8 cellular contexts compared by ENCODE assay signal in genomic region chr11:83766932-83767331, GRCh38.
"Had no signal": no experiment of that assay in that cellular context is flagged by ENCODE, and none has a peak within 500 bp of the region (broad histone marks: within the 10 kb centered on the region; RNA-seq: fewer than 3 reads in every experiment).

No MANE protein-coding gene starts in this region.

- H3K9ac ChIP-seq: GM23248 had no signal

- DNase-seq: GM23248, GOT3, H7, HFFc6, KG1 had no signal

- ATAC-seq: HCT116 had no signal

- H3K36me3 ChIP-seq: HAP-1 had no signal

- H3K9me3 ChIP-seq: HAP-1 had no signal

- H3K27ac ChIP-seq: GM23248, HL-60 had no signal

- H3K4me3 ChIP-seq: GM23248, HAP-1 had no signal

- H3K4me1 ChIP-seq: HAP-1 had no signal

- H2AFZ ChIP-seq: GM23248 had no signal
